10 cellular contexts compared by ENCODE assay signal in genomic region chr1:17239420-17239819, GRCh38. TPM values are rescaled to one million over a fixed set of nuclear protein-coding genes. Genes with fewer than 3 reads are reported as not detected.
A peak's percentile ranks its signal among the peaks of the same experiment; 100 is the strongest.
DNase-seq lines count a peak whose midpoint lies in the region; ATAC-seq, FAIRE-seq and TF ChIP-seq lines count a peak whose summit lies in the region.
"Had no signal": no experiment of that assay in that cellular context is flagged by ENCODE, and none has a peak within 500 bp of the region (broad histone marks: within the 10 kb centered on the region; RNA-seq: fewer than 3 reads in every experiment).

No MANE protein-coding gene starts in this region.

- H3K23ac ChIP-seq in H1 (ENCODE audit: insufficient read length): no peak overlapping the region

- H3K4me2 ChIP-seq in PC-3 (ENCODE audit: low read length) (no peak overlapping the region), H1 (ENCODE audit: insufficient read depth in 1 of 2, low read depth in 2 of 2, low read length in 2 of 2) (no peak overlapping the region)

- no peak for FAIRE-seq in HTR-8/SVneo (lab: Jason Lieb, UNC)
- FAIRE-seq in H1 (lab: Jason Lieb, UNC): peak; percentile 88

- TF ChIP-seq POLR2A in H1 (IDR thresholded peaks at IDR 0.05; ENCODE audit: control extremely low read depth in 1 of 2, low read depth in 2 of 2, low read length in 2 of 2) (no peak), stomach (IDR thresholded peaks at IDR 0.05) (no peak)

- H3K9ac ChIP-seq in PC-3 (ENCODE audit: low read length) (no peak overlapping the region), H1 (replicated peaks in 1 of 4; ENCODE audit: extremely low read depth in 1 of 4, low read depth in 3 of 4, low read length in 3 of 4) (no peak overlapping the region)

- H3K4me3 ChIP-seq in PC-3 (ENCODE audit: low read length) (no peak overlapping the region), H1 (ENCODE audit: extremely low read depth in 1 of 4, insufficient read depth in 2 of 4, low read depth in 3 of 4, low read length in 4 of 4) (no peak overlapping the region), stomach (no peak overlapping the region)
- H3K4me3 ChIP-seq: skin epidermis had no signal

- no peak overlapping the region for H3K56ac ChIP-seq in H1 (replicated peaks; ENCODE audit: insufficient read length, low read depth, low read length)

- H4K8ac ChIP-seq in H1 (ENCODE audit: extremely low read depth, insufficient read depth, low read length): no peak overlapping the region

- no peaks in the 10 kb centered on the region for H4K20me1 ChIP-seq in PC-3 (ENCODE audit: low read length)
- no peaks in the 10 kb centered on the region for H4K20me1 ChIP-seq in H1 (replicated peaks in 1 of 2; ENCODE audit: control insufficient read depth in 1 of 2, insufficient read depth in 2 of 2, low read length in 2 of 2)

- no peak overlapping the region for H3K27ac ChIP-seq in PC-3 (ENCODE audit: low read length)
- no peak overlapping the region for H3K27ac ChIP-seq in H1 (ENCODE audit: low read depth, low read length)
- H3K27ac ChIP-seq in stomach: no peak overlapping the region
- H3K27ac ChIP-seq: skin epidermis had no signal

- intact Hi-C loops in PC-3 (cut with micrococcal nuclease): no loop called here
- intact Hi-C loops in stomach (cut with DNase I; ENCODE audit: low total_unique reads): loop anchor here (5.0 to 10.0 kb wide), 3 partner anchors 117 to 285 kb away; no protein-coding TSS in a partner anchor

- no peak overlapping the region for H3K18ac ChIP-seq in H1 (ENCODE audit: extremely low read depth, low read length)

- 42% methylated on average over 1 of the region's 1 CpG; no CpG with 5 or more reads in 1 of the 2 experiments for WGBS in H1 (ENCODE audit: extremely low coverage in 1 of 2, insufficient coverage in 1 of 2, insufficient read length in 1 of 2, insufficient replicate concordance in 2 of 2, low coverage in 1 of 2, low lambda C conversion rate in 2 of 2, missing lambda C conversion rate in 1 of 2), 2 experiments
- 0 to 33% (median 20%) methylated on average over 1 of the region's 1 CpG for WGBS in stomach, 5 donors

- H4K5ac ChIP-seq in H1 (ENCODE audit: insufficient read length, low read depth, low read length): no peak overlapping the region

- peaks cover 27% of the 10 kb centered on the region for H3K4me1 Mint-ChIP-seq in nephron progenitor cell

- POLR2A ChIA-PET in PC-3 (lab: Charles Lee; ENCODE audit: unreplicated experiment) (no interaction called here), H1 (lab: Charles Lee; ENCODE audit: partially characterized antibody) (interaction anchor here (0.6 to 1.3 kb wide), 6 partner anchors 11 to 167 kb away, joined by 3 read pairs; no protein-coding TSS in a partner anchor)

- H3K79me1 ChIP-seq in H1 (ENCODE audit: low read depth, low read length): no peaks in the 10 kb centered on the region

- no peaks in the 10 kb centered on the region for H3K36me3 Mint-ChIP-seq in nephron progenitor cell (ENCODE audit: low read depth)

- H3K9me2 ChIP-seq in PC-3 (replicated peaks; ENCODE audit: low read length): no peaks in the 10 kb centered on the region

- no peak overlapping the region for H3K27ac Mint-ChIP-seq in nephron progenitor cell

- H3K4ac ChIP-seq in H1 (replicated peaks; ENCODE audit: insufficient read length, low read depth, low read length): no peak overlapping the region

- peak overlapping the region; percentile 48 for H3K4me3 Mint-ChIP-seq in nephron progenitor cell

- H3F3A ChIP-seq in PC-3 (ENCODE audit: low read length, unreplicated experiment): no peaks in the 10 kb centered on the region

- H2AFZ ChIP-seq in PC-3 (ENCODE audit: low read length): no peak overlapping the region
- H2AFZ ChIP-seq in H1 (ENCODE audit: low read length): no peak overlapping the region

- TF ChIP-seq EP300 in H1 (IDR thresholded peaks at IDR 0.05; ENCODE audit: borderline replicate concordance in 1 of 2, low read depth in 2 of 2, low read length in 2 of 2): no peak
- no peak for TF ChIP-seq EP300 in stomach (IDR thresholded peaks at IDR 0.05)

- TF ChIP-seq RAD21 in H1 (IDR thresholded peaks at IDR 0.05 in 1 of 2, conservative IDR thresholded peaks at IDR 0.05 in 1 of 2; ENCODE audit: low read depth in 2 of 2, low read length in 2 of 2): peak; percentile 7 to 15; a peak in 1 of 4 replicates

- no peak overlapping the region for H2BK15ac ChIP-seq in H1 (ENCODE audit: low read length)

- H3K79me2 ChIP-seq in PC-3 (ENCODE audit: low read length) (no peaks in the 10 kb centered on the region), H1 (ENCODE audit: control insufficient read depth in 1 of 2, insufficient read depth in 2 of 2, low read length in 2 of 2) (no peaks in the 10 kb centered on the region)

- CTCF ChIA-PET in PC-3 (lab: Charles Lee): no interaction called here
- CTCF ChIA-PET in H1 (lab: Charles Lee; ENCODE audit: partially characterized antibody): interaction anchor here (0.5 to 11.9 kb wide), 10 partner anchors 10 to 167 kb away, joined by 3 to 339 read pairs (median 6); partner anchors contain the start of genes PADI2 and PADI3

- H3K9me3 Mint-ChIP-seq in nephron progenitor cell: peaks cover 4% of the 10 kb centered on the region

- peak; percentile 33; the same call in 1 of the 2 replicates for ATAC-seq in PC-3

- H2BK120ac ChIP-seq in H1 (replicated peaks; ENCODE audit: low read depth, low read length): no peak overlapping the region

- no peak overlapping the region for H2BK12ac ChIP-seq in H1 (ENCODE audit: low read depth, low read length)

- H3K27me3 ChIP-seq in PC-3 (ENCODE audit: low read length): no peaks in the 10 kb centered on the region
- no peaks in the 10 kb centered on the region for H3K27me3 ChIP-seq in H1 (replicated peaks in 1 of 4; ENCODE audit: control insufficient read depth in 3 of 4, extremely low read depth in 1 of 4, insufficient read depth in 3 of 4, low read length in 3 of 4)
- peaks cover 0 to 40% (median 0%) of the 10 kb centered on the region in 3 donors for H3K27me3 ChIP-seq in stomach

- H2AK5ac ChIP-seq in H1 (ENCODE audit: low read depth, low read length): no peak overlapping the region

- H2BK20ac ChIP-seq in H1 (ENCODE audit: low read length): 0 out of 2 replicates have a peak overlapping the region, but pooled peaks have one; percentile 18

- H3K14ac ChIP-seq in H1 (ENCODE audit: insufficient read length): no peak overlapping the region

- no peak overlapping the region; the same call in 1 of the 2 replicates for H2BK5ac ChIP-seq in H1 (ENCODE audit: low read depth, low read length)

- DNase-seq in NCI-H510A treated with DMSO at 0.1 percent for 48 hours (lab: John Stamatoyannopoulos, UW) (peak; percentile 44), NCI-H510A (lab: John Stamatoyannopoulos, UW) (no peak), HTR-8/SVneo (ENCODE audit: insufficient read length, low spot score) (peak; percentile 79), PC-3 (peak; percentile 79), H1 (ENCODE audit: low read depth in 1 of 2, low spot score in 2 of 2) (peak; percentile 39 to 84), nephron progenitor cell (peak; percentile 83), T-helper 9 cell (no peak), stomach (no peak)

- H3K9me3 ChIP-seq in PC-3 (ENCODE audit: low read length): no peaks in the 10 kb centered on the region
- H3K9me3 ChIP-seq in H1 (ENCODE audit: insufficient read depth in 2 of 2, low read depth in 1 of 2, low read length in 1 of 2): no peaks in the 10 kb centered on the region
- no peaks in the 10 kb centered on the region for H3K9me3 ChIP-seq in stomach

- H3K36me3 ChIP-seq in PC-3 (ENCODE audit: low read depth, low read length): no peaks in the 10 kb centered on the region
- H3K36me3 ChIP-seq in H1 (ENCODE audit: control insufficient read depth in 2 of 4, insufficient read depth in 4 of 4, low read length in 3 of 4): no peaks in the 10 kb centered on the region
- H3K36me3 ChIP-seq in stomach: no peaks in the 10 kb centered on the region

- H4K91ac ChIP-seq in H1 (replicated peaks; ENCODE audit: insufficient read length, low read length): no peak overlapping the region

- peaks cover 77% of the 10 kb centered on the region for H3K27me3 Mint-ChIP-seq in nephron progenitor cell (ENCODE audit: low read depth, poor library complexity)

- no peaks in the 10 kb centered on the region for H3K23me2 ChIP-seq in H1 (ENCODE audit: low read depth, low read length)

- H3K4me1 ChIP-seq in PC-3 (ENCODE audit: insufficient read depth, low read length): peaks cover 10% of the 10 kb centered on the region
- H3K4me1 ChIP-seq in H1 (replicated peaks in 1 of 4; ENCODE audit: control insufficient read depth in 3 of 4, insufficient read depth in 4 of 4, low read length in 3 of 4): peaks cover 0 to 5% (median 0%) of the 10 kb centered on the region in 4 experiments; a peak in 4 of 7 replicates
- no peaks in the 10 kb centered on the region for H3K4me1 ChIP-seq in stomach

- no peak for TF ChIP-seq CTCF in PC-3 (conservative IDR thresholded peaks at IDR 0.05; ENCODE audit: low read depth, low read length)
- no peak for TF ChIP-seq CTCF in H1 (IDR thresholded peaks at IDR 0.05; ENCODE audit: control extremely low read depth in 1 of 3, insufficient read depth in 1 of 3, low read depth in 1 of 3, low read length in 3 of 3)
- no peak for TF ChIP-seq CTCF in nephron progenitor cell (IDR thresholded peaks at IDR 0.05)
- no peak for TF ChIP-seq CTCF in stomach (IDR thresholded peaks at IDR 0.05)

- no TSS peak for BruUV-seq in PC-3 (replicated peaks; lab: Mats Ljungman, UMichigan)

RNA-seq across cellular contexts. Expression of gene PADI3, which starts 9.5 kb away (rescaled TPM):
- 0.26 TPM in 1 of 2 replicates, not detected in the other for total RNA-seq in PC-3 (2014; rRNA removed)
- 0.37 and 0.44 TPM in 2 replicates for total RNA-seq in H1 (2021; fragmentation: NEBNext Ultra II Directional; extraction: Animal tissue kit (Norgen Biotek cat#: 25700))
- 0.94 and 1.9 TPM in 2 replicates for polyA plus RNA-seq in H1 (2011; rRNA removed)
- polyA plus RNA-seq in H1 (2011; cell fraction: cytosol; rRNA removed): 1.6 TPM
- polyA plus RNA-seq in H1 (2011; cell fraction: nucleus; rRNA removed): 3.4 TPM
- polyA plus RNA-seq in H1 (2012, experiment 1 of 2): 0.35 to 0.85 TPM (median 0.64 TPM) in 4 replicates
- polyA plus RNA-seq in H1 (2012, experiment 2 of 2): 0.33 TPM
- polyA plus RNA-seq in H1 (2013, experiment 1 of 2): 0.59 TPM
- polyA plus RNA-seq in H1 (2013, experiment 2 of 2): 0.35 TPM
- polyA minus RNA-seq in H1 (2011; rRNA and poly(A)+ RNA removed): 1.3 and 1.7 TPM in 2 replicates
- 0.81 TPM for polyA minus RNA-seq in H1 (2011; cell fraction: cytosol; rRNA and poly(A)+ RNA removed)
- 1.6 TPM for polyA minus RNA-seq in H1 (2011; cell fraction: nucleus; rRNA and poly(A)+ RNA removed)
- not detected for total RNA-seq in stomach
- polyA plus RNA-seq in stomach: 1 to 10 TPM in 1 of 3 donors, not detected in 2; 5.4 TPM
- polyA plus RNA-seq: BJ had no signal

RNA-seq across cellular contexts. Expression of gene PADI1, which starts 34.5 kb away (rescaled TPM):
- total RNA-seq in PC-3 (2014; rRNA removed) (0.35 and 0.73 TPM in 2 replicates), stomach (under 1 TPM in 1 of 5 donors, not detected in 4; 0.37 TPM)
- total RNA-seq in H1 (2021; fragmentation: NEBNext Ultra II Directional; extraction: Animal tissue kit (Norgen Biotek cat#: 25700)): 0.30 and 0.33 TPM in 2 replicates
- polyA plus RNA-seq in H1 (2011; rRNA removed) (0.20 and 0.38 TPM in 2 replicates), stomach (10 to 100 TPM in 1 of 3 donors, not detected in 2; 98.2 TPM)
- polyA plus RNA-seq in H1 (2011; cell fraction: cytosol; rRNA removed): 0.22 TPM
- polyA plus RNA-seq in H1 (2011; cell fraction: nucleus; rRNA removed): 0.40 TPM
- polyA plus RNA-seq in H1 (2012, experiment 1 of 2): 0.20 to 0.45 TPM (median 0.29 TPM) in 4 replicates
- polyA plus RNA-seq in H1 (2012, experiment 2 of 2): 0.24 TPM
- 0.41 TPM for polyA plus RNA-seq in H1 (2013, experiment 1 of 2)
- 0.31 TPM for polyA plus RNA-seq in H1 (2013, experiment 2 of 2)
- 0.20 and 0.35 TPM in 2 replicates for polyA minus RNA-seq in H1 (2011; rRNA and poly(A)+ RNA removed)
- polyA minus RNA-seq in H1 (2011; cell fraction: cytosol; rRNA and poly(A)+ RNA removed): not detected
- not detected for polyA minus RNA-seq in H1 (2011; cell fraction: nucleus; rRNA and poly(A)+ RNA removed)

Comparison
In these comparisons a context has a peak if more than half of its experiments do, and no peak if none do; other contexts are left out.
1. DNase-seq: peak in NCI-H510A treated with DMSO at 0.1 percent for 48 hours (single experiment), HTR-8/SVneo (single experiment), PC-3 (single experiment), H1 (2 of 2) and nephron progenitor cell (single experiment); none in NCI-H510A (single experiment), T-helper 9 cell (single experiment) and stomach (single experiment).